In the genomic region with DNA sequence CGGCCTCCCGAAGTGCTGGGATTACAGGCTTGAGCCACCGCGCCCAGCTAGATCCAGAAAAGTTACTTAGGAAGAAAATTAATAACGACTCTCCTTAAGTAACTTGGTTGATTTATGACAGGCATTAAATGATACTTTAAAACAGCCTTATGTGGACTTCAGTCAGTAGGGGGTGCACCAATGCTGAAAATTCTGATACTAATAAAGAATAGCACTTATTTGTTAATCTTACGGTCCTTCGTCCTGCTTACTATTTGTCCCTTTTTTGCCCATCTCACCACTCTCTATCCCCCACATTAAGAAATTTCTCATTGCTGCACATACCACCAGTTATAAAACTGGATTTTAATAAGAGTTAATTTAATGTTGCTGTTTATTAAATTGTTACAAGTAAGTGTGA, we compare ENCODE assay signal across 9 cellular contexts. TPM values are rescaled to one million over a fixed set of nuclear protein-coding genes. Genes with fewer than 3 reads are reported as not detected.
DNase-seq lines count a peak whose midpoint lies in the region; FAIRE-seq and TF ChIP-seq lines count a peak whose summit lies in the region.
"Had no signal": no experiment of that assay in that cellular context is flagged by ENCODE, and none has a peak within 500 bp of the region (broad histone marks: within the 10 kb centered on the region; RNA-seq: fewer than 3 reads in every experiment).

No MANE protein-coding gene starts in this region.

- H2BK15ac ChIP-seq in mesendoderm (replicated peaks; ENCODE audit: low read depth), result no peak overlapping the region

- no peak overlapping the region for H3K4me3 Mint-ChIP-seq in nephron
- H3K4me3 Mint-ChIP-seq: activated T-cell treated with anti-CD3 and anti-CD28 coated beads, Interleukin-2, amount 50 U/mL, for 24 hours had no signal

- no peak overlapping the region for H3K18ac ChIP-seq in mesendoderm (ENCODE audit: low read length)

- H3K56ac ChIP-seq in mesendoderm (ENCODE audit: low read length), result no peak overlapping the region

- DNase-seq in D721Med (ENCODE audit: insufficient read length, low spot score), result no peak
- DNase-seq in MV-4-11 (lab: John Stamatoyannopoulos, UW), result peak; percentile 10
- no peak for DNase-seq in mammary epithelial cell
- no peak for DNase-seq in activated T-cell treated with anti-CD3 and anti-CD28 coated beads for 4 hours
- no peak for DNase-seq in NCI-H187 (lab: John Stamatoyannopoulos, UW)
- DNase-seq in mesendoderm, result no peak
- DNase-seq in hepatic stellate cell (ENCODE audit: low spot score), result no peak
- DNase-seq: activated T-cell treated with anti-CD3 and anti-CD28 coated beads, Interleukin-2, amount 50 U/mL, for 24 hours had no signal

- H3K9me3 ChIP-seq in mammary epithelial cell (replicated peaks; ENCODE audit: insufficient read depth, low read length), result no peaks in the 10 kb centered on the region

- H3K9me3 Mint-ChIP-seq in nephron, result no peaks in the 10 kb centered on the region
- H3K9me3 Mint-ChIP-seq: activated T-cell treated with anti-CD3 and anti-CD28 coated beads, Interleukin-2, amount 50 U/mL, for 24 hours had no signal

- no peaks in the 10 kb centered on the region for H3K27me3 ChIP-seq in mammary epithelial cell (ENCODE audit: insufficient read depth, low read length)
- no peaks in the 10 kb centered on the region for H3K27me3 ChIP-seq in mesendoderm (ENCODE audit: insufficient read depth, low read length, poor library complexity)

- H3K36me3 ChIP-seq in mammary epithelial cell (ENCODE audit: insufficient read depth, low read length) (no peaks in the 10 kb centered on the region), mesendoderm (ENCODE audit: control insufficient read depth, insufficient read depth, low read length) (no peaks in the 10 kb centered on the region)

- H3K9ac ChIP-seq in mammary epithelial cell (ENCODE audit: insufficient read depth, low read length) (no peak overlapping the region), mesendoderm (ENCODE audit: low read length) (no peak overlapping the region)

- peaks cover 10% of the 10 kb centered on the region for H3K4me1 Mint-ChIP-seq in nephron

- H2AFZ ChIP-seq in mammary epithelial cell (ENCODE audit: low read depth, low read length), result no peak overlapping the region

- no peak overlapping the region for H2BK5ac ChIP-seq in mesendoderm (ENCODE audit: low read length)

- no TSS peak for BruUV-seq in mammary epithelial cell (replicated peaks; lab: Mats Ljungman, UMichigan)

- no peaks in the 10 kb centered on the region for H3K79me1 ChIP-seq in mesendoderm (ENCODE audit: low read length)

- H3K4me2 ChIP-seq in mammary epithelial cell (ENCODE audit: insufficient read depth, low read depth, low read length), result no peak overlapping the region
- H3K4me2 ChIP-seq in mesendoderm (ENCODE audit: low read length), result no peak overlapping the region

- CTCF ChIA-PET in mammary epithelial cell (lab: Charles Lee; ENCODE audit: low non-redundant PET), result no interaction called here

- no peaks in the 10 kb centered on the region for H4K20me1 ChIP-seq in mammary epithelial cell (ENCODE audit: insufficient read depth, low read length)

- H3K27me3 Mint-ChIP-seq in nephron (ENCODE audit: low read depth), result no peaks in the 10 kb centered on the region

- H3K4ac ChIP-seq in mesendoderm (ENCODE audit: low read depth, low read length), result no peak overlapping the region

- no peak overlapping the region for H4K8ac ChIP-seq in mesendoderm (ENCODE audit: low read depth, low read length)

- no peak for FAIRE-seq in D721Med (lab: Jason Lieb, UNC)

- dilution Hi-C loops in mammary epithelial cell (cut with HindIII; ENCODE audit: low sequenced_read_pairs), result no loop called here

- peak; percentile 33 for TF ChIP-seq CTCF in D721Med (IDR thresholded peaks at IDR 0.05; ENCODE audit: insufficient read depth, missing control alignments)
- TF ChIP-seq CTCF in mammary epithelial cell (conservative IDR thresholded peaks at IDR 0.05 in 1 of 2, IDR thresholded peaks at IDR 0.05 in 1 of 2; ENCODE audit: extremely low read depth in 1 of 2, insufficient read depth in 1 of 2, low read depth in 1 of 2, low read length in 2 of 2), result peak; percentile 43 to 58
- peak in 2 of 3 experiments; percentile 8 to 13 for TF ChIP-seq CTCF in nephron (IDR thresholded peaks at IDR 0.05; ENCODE audit: unreplicated experiment in 3 of 3)

- no peak overlapping the region for H3K4me3 ChIP-seq in mammary epithelial cell (replicated peaks in 1 of 3; ENCODE audit: insufficient read depth in 1 of 3, low read depth in 2 of 3, low read length in 3 of 3)
- no peak overlapping the region for H3K4me3 ChIP-seq in mesendoderm (ENCODE audit: low read length)

- H2BK120ac ChIP-seq in mesendoderm (ENCODE audit: low read depth, low read length), result no peak overlapping the region

- intact Hi-C loops in mammary epithelial cell (cut with micrococcal nuclease), result loop anchor here (1.0 to 5.0 kb wide), 3 partner anchors 152 to 347 kb away; no protein-coding TSS in a partner anchor

- in situ Hi-C loops in mammary epithelial cell (cut with MboI; ENCODE audit: low sequenced_read_pairs in 2 of 2), result no loop called here

- H2AK5ac ChIP-seq in mesendoderm (ENCODE audit: low read length), result no peak overlapping the region

- no peak overlapping the region for H3K23ac ChIP-seq in mesendoderm (ENCODE audit: low read length)

- no peaks in the 10 kb centered on the region for H3K36me3 Mint-ChIP-seq in nephron (ENCODE audit: low read depth)

- H3K27ac ChIP-seq in mammary epithelial cell (ENCODE audit: insufficient read depth, low read depth, low read length) (no peak overlapping the region), mesendoderm (ENCODE audit: low read depth, low read length) (no peak overlapping the region)

- no peaks in the 10 kb centered on the region for H3K4me1 ChIP-seq in mammary epithelial cell (ENCODE audit: insufficient read depth, low read length)
- no peaks in the 10 kb centered on the region for H3K4me1 ChIP-seq in mesendoderm (ENCODE audit: control insufficient read depth, low read depth, low read length)

- no peak overlapping the region for H3K27ac Mint-ChIP-seq in nephron
- H3K27ac Mint-ChIP-seq: activated T-cell treated with anti-CD3 and anti-CD28 coated beads, Interleukin-2, amount 50 U/mL, for 24 hours had no signal

- H3K79me2 ChIP-seq in mammary epithelial cell (ENCODE audit: insufficient read depth, low read length) (no peaks in the 10 kb centered on the region), mesendoderm (ENCODE audit: control insufficient read depth, insufficient read depth, low read length) (no peaks in the 10 kb centered on the region)

- H4K5ac ChIP-seq in mesendoderm (ENCODE audit: low read length), result no peak overlapping the region

- 54% methylated on average over 4 of the region's 7 CpGs for WGBS in mammary epithelial cell (ENCODE audit: low coverage, missing lambda C conversion rate)
- WGBS in mesendoderm (ENCODE audit: extremely low coverage, insufficient coverage, low lambda C conversion rate), result no CpG with 5 or more reads among the region's 7 CpGs

RNA-seq across cellular contexts. Expression of gene PRELID3B, which starts 12.7 kb away (rescaled TPM):
- total RNA-seq in mammary epithelial cell, result 100 to 1,000 TPM in 1 of 2 donors, 10 to 100 TPM in 1; 81.2 to 103 TPM
- 49.5 TPM for polyA plus RNA-seq in mammary epithelial cell
- polyA minus RNA-seq in mammary epithelial cell, result 91.4 TPM
- polyA plus RNA-seq in mesendoderm (2013, experiment 1 of 2), result 23.0 TPM
- polyA plus RNA-seq in mesendoderm (2013, experiment 2 of 2), result 24.1 TPM

RNA-seq across cellular contexts. Expression of gene ATP5F1E, which starts 23.2 kb away (rescaled TPM):
- 10 to 100 TPM; 13.7 to 75.4 TPM for total RNA-seq in mammary epithelial cell
- 39.1 TPM for polyA plus RNA-seq in mammary epithelial cell
- 9.7 TPM for polyA minus RNA-seq in mammary epithelial cell
- 61.1 TPM for polyA plus RNA-seq in mesendoderm (2013, experiment 1 of 2)
- 59.6 TPM for polyA plus RNA-seq in mesendoderm (2013, experiment 2 of 2)

RNA-seq across cellular contexts. Expression of gene TUBB1, which starts 36.1 kb away (rescaled TPM):
- total RNA-seq in mammary epithelial cell, result not detected
- 0.01 TPM for polyA plus RNA-seq in mammary epithelial cell
- not detected for polyA minus RNA-seq in mammary epithelial cell
- polyA plus RNA-seq in mesendoderm (2013, experiment 1 of 2), result not detected
- not detected for polyA plus RNA-seq in mesendoderm (2013, experiment 2 of 2)

RNA-seq across cellular contexts. Expression of gene CTSZ, which starts 48.2 kb away (rescaled TPM):
- total RNA-seq in mammary epithelial cell, result 100 to 1,000 TPM; 138 to 139 TPM
- 156 TPM for polyA plus RNA-seq in mammary epithelial cell
- 116 TPM for polyA minus RNA-seq in mammary epithelial cell
- 21.7 TPM for polyA plus RNA-seq in mesendoderm (2013, experiment 1 of 2)
- polyA plus RNA-seq in mesendoderm (2013, experiment 2 of 2), result 22.0 TPM
